ENCODE assay signal across 8 cellular contexts in the genomic region with DNA sequence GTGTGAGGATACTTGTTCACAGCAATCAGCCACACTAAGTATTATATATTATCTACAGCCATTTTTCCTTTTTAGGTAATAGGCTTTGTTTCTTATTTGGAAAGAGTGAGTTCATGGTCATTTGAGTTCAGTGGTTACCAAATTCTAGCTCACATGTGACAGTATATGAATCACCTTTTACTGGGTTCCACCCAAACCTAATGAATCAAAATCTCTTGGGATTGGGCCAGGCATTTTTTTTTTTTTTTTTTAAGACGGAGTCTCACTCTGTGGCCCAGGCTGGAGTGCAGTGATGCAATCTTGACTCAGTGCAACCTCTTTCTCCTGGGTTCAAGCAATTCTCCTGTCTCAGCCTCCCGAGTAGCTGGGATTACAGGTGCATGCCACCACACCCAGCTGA. TPM values are rescaled to one million over a fixed set of nuclear protein-coding genes. Genes with fewer than 3 reads are reported as not detected.
DNase-seq lines count a peak whose midpoint lies in the region; ATAC-seq, FAIRE-seq and TF ChIP-seq lines count a peak whose summit lies in the region.
"Not testable (repeated sequence)": the region's sequence is repeated elsewhere in the genome, so short reads cannot be mapped to it uniquely, and the experiment has no call there.

No MANE protein-coding gene starts in this region.

- H3K4me1 ChIP-seq in SK-N-SH (ENCODE audit: control insufficient read depth in 1 of 2, insufficient read depth in 2 of 2, low read depth in 1 of 2, low read length in 1 of 2): 0 out of 4 replicates have a peak, but pooled peaks cover 0 to 11% of the 10 kb centered on the region in 2 experiments
- not testable (repeated sequence) for H3K4me1 ChIP-seq in K562 (replicated peaks in 1 of 2; ENCODE audit: control insufficient read depth in 2 of 2, insufficient read depth in 2 of 2, low read length in 2 of 2); gastrocnemius medialis
- H3K4me1 ChIP-seq in esophagus squamous epithelium: peaks cover 0 to 27% (median 0%) of the 10 kb centered on the region in 3 donors

- BruUV-seq in K562 (replicated peaks; lab: Mats Ljungman, UMichigan): not testable (repeated sequence)

- not testable (repeated sequence) for H2AFZ ChIP-seq in SK-N-SH (ENCODE audit: low read depth); K562 (ENCODE audit: low read depth, low read length)

- TF ChIP-seq EP300 in Ishikawa (IDR thresholded peaks at IDR 0.05; ENCODE audit: borderline replicate concordance) (peak; percentile 79), SK-N-SH (IDR thresholded peaks at IDR 0.05; ENCODE audit: borderline replicate concordance in 1 of 2, low read depth in 1 of 2, low read length in 1 of 2) (peak in 1 of 2 experiments; percentile 40; a peak in 1 of 4 replicates)
- not testable (repeated sequence) for TF ChIP-seq EP300 in K562 (IDR thresholded peaks at IDR 0.05; ENCODE audit: low read length)

- intact Hi-C loops in K562 (cut with micrococcal nuclease): loop anchor here (5.0 kb wide), 1 partner anchor 277 kb away; no protein-coding TSS in a partner anchor
- intact Hi-C loops in esophagus squamous epithelium (cut with DNase I); gastrocnemius medialis (cut with DNase I; ENCODE audit: low total_unique reads): not testable (repeated sequence)

- ATAC-seq in K562: not testable (repeated sequence)
- ATAC-seq in gastrocnemius medialis: peak; percentile 97 to 98

- not testable (repeated sequence) for TF ChIP-seq CTCF in SK-N-SH (IDR thresholded peaks at IDR 0.05); K562 (IDR thresholded peaks at IDR 0.05 in 2 of 3, conservative IDR thresholded peaks at IDR 0.05 in 1 of 3; ENCODE audit: insufficient read depth in 2 of 3, low read depth in 1 of 3, low read length in 3 of 3); esophagus squamous epithelium (IDR thresholded peaks at IDR 0.05); kidney epithelial cell (IDR thresholded peaks at IDR 0.05; ENCODE audit: insufficient read depth, low read length, poor library complexity, severe bottlenecking); gastrocnemius medialis (IDR thresholded peaks at IDR 0.05 in 4 of 5, conservative IDR thresholded peaks at IDR 0.05 in 1 of 5)

- CTCF ChIA-PET in SK-N-SH (lab: Yijun Ruan, JAX): interaction anchor here (1.2 kb wide), 1 partner anchor 16 kb away, joined by 3 read pairs; no protein-coding TSS in a partner anchor
- CTCF ChIA-PET in K562 (lab: Yijun Ruan, JAX; ENCODE audit: low intra/inter-chr PET ratio): interaction anchor here (0.6 kb wide), 1 partner anchor 77 kb away, joined by 7 read pairs; no protein-coding TSS in a partner anchor

- not testable (repeated sequence) for H3K4me2 ChIP-seq in SK-N-SH; K562 (ENCODE audit: insufficient read depth, low read length)

- 55% methylated on average over 2 of the region's 2 CpGs for WGBS in SK-N-SH (ENCODE audit: low lambda C conversion rate)
- WGBS in K562 (ENCODE audit: insufficient coverage, low coverage, missing lambda C conversion rate): 76% methylated on average over 2 of the region's 2 CpGs
- WGBS in esophagus squamous epithelium, 2 donors: 32 to 60% methylated on average over 2 of the region's 2 CpGs

- FAIRE-seq in K562 (lab: Jason Lieb, UNC): not testable (repeated sequence)

- not testable (repeated sequence) for TF ChIP-seq RAD21 in Ishikawa (IDR thresholded peaks at IDR 0.05; ENCODE audit: low read depth); SK-N-SH (IDR thresholded peaks at IDR 0.05; ENCODE audit: low read length); K562 (CRISPR knock-in tag; conservative IDR thresholded peaks at IDR 0.05 in 1 of 2, IDR thresholded peaks at IDR 0.05 in 1 of 2)

- not testable (repeated sequence) for H3K4me3 ChIP-seq in SK-N-SH (ENCODE audit: low read depth in 2 of 2, low read length in 1 of 2); K562; esophagus squamous epithelium; kidney epithelial cell (ENCODE audit: low read depth, low read length); gastrocnemius medialis

- not testable (repeated sequence) for H3K27me3 ChIP-seq in SK-N-SH (ENCODE audit: insufficient read depth); K562 (ENCODE audit: control insufficient read depth in 2 of 2, insufficient read depth in 2 of 2, low read length in 2 of 2); esophagus squamous epithelium; kidney epithelial cell (ENCODE audit: control insufficient read depth, insufficient read depth, low read length); gastrocnemius medialis

- not testable (repeated sequence) for H3K9me1 ChIP-seq in K562 (ENCODE audit: control insufficient read depth, insufficient read depth, low read length)

- H3K9me2 ChIP-seq in SK-N-SH: not testable (repeated sequence)

- H3K36me3 ChIP-seq in SK-N-SH (replicated peaks in 1 of 2; ENCODE audit: control insufficient read depth in 1 of 2, insufficient read depth in 2 of 2, low read length in 1 of 2) (peaks cover 22 to 78% of the 10 kb centered on the region in 2 experiments), K562 (ENCODE audit: control insufficient read depth, insufficient read depth, low read length) (peaks cover 87% of the 10 kb centered on the region), esophagus squamous epithelium (peaks cover 0 to 94% (median 9%) of the 10 kb centered on the region in 3 donors), gastrocnemius medialis (peaks cover 7 to 86% of the 10 kb centered on the region in 2 donors)
- H3K36me3 ChIP-seq in kidney epithelial cell (ENCODE audit: control insufficient read depth, insufficient read depth, low read length): not testable (repeated sequence)

- TF ChIP-seq POLR2A in K562 (conservative IDR thresholded peaks at IDR 0.05); esophagus squamous epithelium (IDR thresholded peaks at IDR 0.05); gastrocnemius medialis (IDR thresholded peaks at IDR 0.05): not testable (repeated sequence)

- not testable (repeated sequence) for H4K20me1 ChIP-seq in SK-N-SH (ENCODE audit: insufficient read depth); K562 (replicated peaks; ENCODE audit: control insufficient read depth, insufficient read depth, low read length)

- POLR2A ChIA-PET in SK-N-SH (lab: Yijun Ruan, JAX); K562 (lab: Yijun Ruan, JAX): not testable (repeated sequence)

- DNase-seq in A172 (ENCODE audit: low spot score): peak; percentile 73
- peak; percentile 80 for DNase-seq in GM03348 (ENCODE audit: low spot score)
- not testable (repeated sequence) for DNase-seq in SK-N-SH; K562 (ENCODE audit: extremely low read depth in 1 of 4, low spot score in 3 of 4); esophagus squamous epithelium (lab: John Stamatoyannopoulos, UW); gastrocnemius medialis
- DNase-seq in kidney epithelial cell (ENCODE audit: low read depth): peak; percentile 67

- H3F3A ChIP-seq in SK-N-SH (replicated peaks; ENCODE audit: insufficient read depth): not testable (repeated sequence)

- H3K9ac ChIP-seq in SK-N-SH; K562 (ENCODE audit: insufficient read depth in 1 of 2, low read depth in 2 of 2, low read length in 2 of 2): not testable (repeated sequence)

- in situ Hi-C loops in K562 (cut with MboI); gastrocnemius medialis (cut with MboI; ENCODE audit: low sequenced_read_pairs in 4 of 4): not testable (repeated sequence)

- H3K9me3 ChIP-seq in SK-N-SH; K562 (replicated peaks; ENCODE audit: control insufficient read depth, insufficient read depth, low read depth, low read length); esophagus squamous epithelium; gastrocnemius medialis: not testable (repeated sequence)

- H3K79me2 ChIP-seq in SK-N-SH (ENCODE audit: insufficient read depth) (peaks cover 12% of the 10 kb centered on the region; the same call in 1 of the 2 replicates), K562 (ENCODE audit: control insufficient read depth, insufficient read depth, low read length) (peaks cover 15% of the 10 kb centered on the region; the same call in 2 of the 3 replicates)

- H3K27ac ChIP-seq in SK-N-SH (ENCODE audit: low read depth in 2 of 2, low read length in 1 of 2) (peak overlapping the region in 1 of 2 experiments; percentile 58; a peak in 1 of 4 replicates), esophagus squamous epithelium (peak overlapping the region in 3 of 4 donors; percentile 0 to 64 (median 63)), gastrocnemius medialis (peak overlapping the region; percentile 29 to 48 (median 34))
- H3K27ac ChIP-seq in K562 (ENCODE audit: extremely low read depth, low read depth, low read length): not testable (repeated sequence)

RNA-seq across cellular contexts. Expression of a gene that starts 27.8 kb away (rescaled TPM):
- 63.4 and 79.1 TPM in 2 replicates for total RNA-seq in A172 (2014; rRNA removed; shearing (Covaris generic))
- 31.9 and 46.3 TPM in 2 replicates for polyA plus RNA-seq in SK-N-SH (2012; rRNA removed)
- polyA plus RNA-seq in SK-N-SH (2012; cell fraction: cytosol; rRNA removed): 41.7 and 41.8 TPM in 2 replicates
- polyA plus RNA-seq in SK-N-SH (2012; cell fraction: nucleus; rRNA removed): 65.5 and 101 TPM in 2 replicates
- 469 and 618 TPM in 2 replicates for total RNA-seq in K562 (2011; cell fraction: chromatin; rRNA removed; ENCODE audit: low replicate concordance)
- total RNA-seq in K562 (2011; cell fraction: nucleolus; rRNA removed): 286 and 302 TPM in 2 replicates
- 416 and 469 TPM in 2 replicates for total RNA-seq in K562 (2011; cell fraction: nucleoplasm; rRNA removed)
- 336 and 418 TPM in 2 replicates for total RNA-seq in K562 (2014; rRNA removed)
- 207 and 229 TPM in 2 replicates for total RNA-seq in K562 (2014; rRNA removed; fragmentation: Illumina TruSeq; extraction: Trizol)
- 127 TPM in 2 replicates for total RNA-seq in K562 (2015; rRNA removed; fragmentation: Illumina TruSeq; extraction: Trizol)
- 276 and 306 TPM in 2 replicates for total RNA-seq in K562 (2021)
- polyA plus RNA-seq in K562 (2011; rRNA removed): 166 and 174 TPM in 2 replicates
- 69.3 and 114 TPM in 2 replicates for polyA plus RNA-seq in K562 (2011; cell fraction: cytosol; rRNA removed)
- 229 and 316 TPM in 2 replicates for polyA plus RNA-seq in K562 (2011; cell fraction: nucleus; rRNA removed)
- polyA plus RNA-seq in K562 (2012): 197 and 532 TPM in 2 replicates
- 312 and 330 TPM in 2 replicates for polyA plus RNA-seq in K562 (2014; fragmentation: Illumina TruSeq; extraction: Trizol)
- polyA plus RNA-seq in K562 (2014; fragmentation: Nextera tagmentation; extraction: Ambion mirVana): 10 to 100 TPM; 66.2 to 92.8 TPM
- 182 and 201 TPM in 2 replicates for polyA plus RNA-seq in K562 (2014; rRNA removed)
- polyA minus RNA-seq in K562 (2011; rRNA and poly(A)+ RNA removed): 215 and 273 TPM in 2 replicates
- 116 and 173 TPM in 2 replicates for polyA minus RNA-seq in K562 (2011; cell fraction: cytosol; rRNA and poly(A)+ RNA removed)
- polyA minus RNA-seq in K562 (2011; cell fraction: nucleus; rRNA and poly(A)+ RNA removed): 55.7 and 137 TPM in 2 replicates
- 10 to 100 TPM; 46.7 to 92.0 (median 62.3) TPM for total RNA-seq in esophagus squamous epithelium
- 167 and 175 TPM in 2 replicates for total RNA-seq in kidney epithelial cell
- 10 to 100 TPM; 37.8 to 59.4 (median 55.9) TPM for total RNA-seq in gastrocnemius medialis

RNA-seq across cellular contexts. Expression of a gene that starts 28.1 kb away (rescaled TPM):
- total RNA-seq in A172 (2014; rRNA removed; shearing (Covaris generic)): 20.0 and 20.4 TPM in 2 replicates
- polyA plus RNA-seq in SK-N-SH (2012; rRNA removed) (13.2 and 19.2 TPM in 2 replicates), K562 (2011; rRNA removed) (58.9 and 59.8 TPM in 2 replicates), K562 (2014; fragmentation: Illumina TruSeq; extraction: Trizol) (29.4 and 32.9 TPM in 2 replicates), K562 (2014; fragmentation: Nextera tagmentation; extraction: Ambion mirVana) (10 to 100 TPM; 22.9 to 31.8 TPM), K562 (2014; rRNA removed) (29.3 and 37.7 TPM in 2 replicates)
- 16.3 and 16.6 TPM in 2 replicates for polyA plus RNA-seq in SK-N-SH (2012; cell fraction: cytosol; rRNA removed)
- 23.7 and 53.3 TPM in 2 replicates for polyA plus RNA-seq in SK-N-SH (2012; cell fraction: nucleus; rRNA removed)
- 129 and 333 TPM in 2 replicates for total RNA-seq in K562 (2011; cell fraction: chromatin; rRNA removed; ENCODE audit: low replicate concordance)
- total RNA-seq in K562 (2011; cell fraction: nucleolus; rRNA removed): 72.0 and 90.1 TPM in 2 replicates
- 168 and 289 TPM in 2 replicates for total RNA-seq in K562 (2011; cell fraction: nucleoplasm; rRNA removed)
- total RNA-seq in K562 (2014; rRNA removed) (22.8 and 25.7 TPM in 2 replicates), K562 (2014; rRNA removed; fragmentation: Illumina TruSeq; extraction: Trizol) (60.2 and 71.1 TPM in 2 replicates), K562 (2015; rRNA removed; fragmentation: Illumina TruSeq; extraction: Trizol) (36.3 and 45.2 TPM in 2 replicates), K562 (2021) (39.7 and 51.4 TPM in 2 replicates), esophagus squamous epithelium (10 to 100 TPM in 2 of 4 donors, 1 to 10 TPM in 2; 6.5 to 20.0 (median 11.9) TPM), kidney epithelial cell (11.2 and 12.7 TPM in 2 replicates), gastrocnemius medialis (10 to 100 TPM in 2 of 4 donors, 1 to 10 TPM in 2; 4.9 to 11.5 (median 9.9) TPM)
- 11.6 and 25.9 TPM in 2 replicates for polyA plus RNA-seq in K562 (2011; cell fraction: cytosol; rRNA removed)
- polyA plus RNA-seq in K562 (2011; cell fraction: nucleus; rRNA removed): 46.3 and 64.2 TPM in 2 replicates
- 17.6 and 23.2 TPM in 2 replicates for polyA plus RNA-seq in K562 (2012)
- polyA minus RNA-seq in K562 (2011; rRNA and poly(A)+ RNA removed): 81.4 and 115 TPM in 2 replicates
- 23.3 and 23.8 TPM in 2 replicates for polyA minus RNA-seq in K562 (2011; cell fraction: cytosol; rRNA and poly(A)+ RNA removed)
- polyA minus RNA-seq in K562 (2011; cell fraction: nucleus; rRNA and poly(A)+ RNA removed): 27.1 and 58.4 TPM in 2 replicates
